In the genomic region with DNA sequence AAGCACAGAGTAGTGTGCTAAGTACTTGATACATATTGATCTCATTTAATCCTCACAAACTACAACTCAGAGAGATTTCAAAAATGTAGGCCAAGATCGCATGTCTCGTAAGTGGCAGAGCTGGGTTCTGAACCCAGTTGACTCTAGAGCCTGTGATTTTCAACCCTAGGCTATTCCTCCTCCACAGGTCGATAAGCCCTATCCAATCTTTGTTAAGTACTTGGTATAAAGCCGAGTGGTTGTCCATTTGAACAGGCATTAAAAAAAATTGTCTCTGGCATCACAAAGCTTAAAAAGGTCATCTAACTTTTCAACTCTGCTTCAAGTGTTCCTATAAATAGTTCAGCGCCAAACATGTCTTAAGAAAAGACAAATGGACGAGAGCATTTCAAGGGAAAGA, we compare ENCODE assay signal across 28 cellular contexts.
"Had no signal": no experiment of that assay in that cellular context is flagged by ENCODE, and none has a peak within 500 bp of the region (broad histone marks: within the 10 kb centered on the region; RNA-seq: fewer than 3 reads in every experiment).

No MANE protein-coding gene starts in this region.

- H3K4me1 Mint-ChIP-seq: immature natural killer cell; stimulated activated memory B cell treated with anti-CD40 and anti-IgM and Interleukin-4, amounts not matched to agents 10 μg/mL and 1 μg/mL and 100 μg/mL, for 72 hours had no signal

- H3K27ac ChIP-seq: lower lobe of right lung, neural progenitor cell, neutrophil, parathyroid adenoma, right lobe of liver, stomach, testis, tibial artery, upper lobe of right lung had no signal

- H3K36me3 ChIP-seq: heart left ventricle, lower lobe of right lung, neural progenitor cell, neutrophil, right lobe of liver, tibial artery had no signal

- H3K27me3 ChIP-seq: heart left ventricle, neural progenitor cell, neutrophil, right lobe of liver, stomach, testis, tibial artery, upper lobe of right lung had no signal

- H3K27ac Mint-ChIP-seq: immature natural killer cell; nephron; neural progenitor cell; progenitor cell of endocrine pancreas; stimulated activated memory B cell treated with anti-CD40 and anti-IgM and Interleukin-4, amounts not matched to agents 10 μg/mL and 1 μg/mL and 100 μg/mL, for 72 hours had no signal

- H3K4me3 ChIP-seq: heart left ventricle, lower lobe of right lung, neural progenitor cell, right lobe of liver, smooth muscle cell, stomach, testis, tibial artery, upper lobe of right lung had no signal

- H3K4me3 Mint-ChIP-seq: immature natural killer cell; naive thymus-derived CD8-positive, alpha-beta T cell; nephron; neural progenitor cell; stimulated activated memory B cell treated with anti-CD40 and anti-IgM and Interleukin-4, amounts not matched to agents 10 μg/mL and 1 μg/mL and 100 μg/mL, for 72 hours had no signal

- ATAC-seq: lower lobe of right lung; naive thymus-derived CD8-positive, alpha-beta T cell; right lobe of liver; stimulated activated memory B cell treated with anti-CD40 and anti-IgM and Interleukin-4, amounts not matched to agents 10 μg/mL and 1 μg/mL and 100 μg/mL, for 72 hours; stimulated activated naive CD8-positive, alpha-beta T cell treated with anti-CD3 and anti-CD28 coated beads, Interleukin-15, Interleukin-2, amounts not matched to agents 100 U/mL and 50 U/mL, for 24 hours; upper lobe of right lung had no signal

- H3K27me3 Mint-ChIP-seq: naive thymus-derived CD8-positive, alpha-beta T cell; progenitor cell of endocrine pancreas; stimulated activated memory B cell treated with anti-CD40 and anti-IgM and Interleukin-4, amounts not matched to agents 10 μg/mL and 1 μg/mL and 100 μg/mL, for 72 hours had no signal

- H3K9me3 Mint-ChIP-seq: immature natural killer cell; naive thymus-derived CD8-positive, alpha-beta T cell; nephron; neural progenitor cell; stimulated activated memory B cell treated with anti-CD40 and anti-IgM and Interleukin-4, amounts not matched to agents 10 μg/mL and 1 μg/mL and 100 μg/mL, for 72 hours had no signal

- H3K9me3 ChIP-seq: heart left ventricle, lower lobe of right lung, neutrophil, right lobe of liver, stomach, testis, tibial artery, upper lobe of right lung had no signal

- H3K4me1 ChIP-seq: lower lobe of right lung, neural progenitor cell, parathyroid adenoma, right lobe of liver, stomach, testis, upper lobe of right lung had no signal

- DNase-seq: heart left ventricle; hypothalamus; immature natural killer cell; kidney; lower lobe of right lung; mammary epithelial cell; mesenchymal stem cell; naive thymus-derived CD8-positive, alpha-beta T cell; occipital lobe; retina; right lobe of liver; stimulated activated CD4-positive, alpha-beta T cell treated with anti-CD3 and anti-CD28 coated beads, Interleukin-1b, Interleukin-23, amount 100 ng/mL, for 48 hours; stimulated activated CD4-positive, alpha-beta T cell treated with anti-CD3 and anti-CD28 coated beads, Interleukin-2, amount 100 ng/mL, for 48 hours; stimulated activated CD4-positive, alpha-beta T cell treated with anti-CD3 and anti-CD28 coated beads, Interleukin-4, amount 100 ng/mL, for 4 hours; stimulated activated CD8-positive, alpha-beta memory T cell treated with anti-CD3 and anti-CD28 coated beads, Interleukin-4, amount 100 ng/mL, for 48 hours; stimulated activated naive CD8-positive, alpha-beta T cell treated with anti-CD3 and anti-CD28 coated beads, Interleukin-15, Interleukin-2, amounts not matched to agents 100 U/mL and 50 U/mL, for 24 hours; stomach; testis; tibial artery; trophoblast cell; upper lobe of right lung had no signal
